In the genomic region with DNA sequence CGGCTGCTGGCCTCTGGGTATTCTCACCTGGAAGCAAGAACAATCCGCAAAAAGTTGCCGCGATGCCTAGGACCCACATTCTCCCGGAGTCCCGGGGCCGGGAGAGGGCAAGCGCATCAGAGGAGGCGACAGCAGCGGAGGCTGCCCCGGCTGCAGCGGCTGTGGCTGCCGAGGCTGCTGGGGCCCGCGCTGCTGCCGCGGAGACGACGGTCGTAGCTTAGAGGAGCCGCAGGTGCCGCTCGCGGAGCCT, we compare ENCODE assay signal across 10 cellular contexts. TPM values are rescaled to one million over a fixed set of nuclear protein-coding genes. Genes with fewer than 3 reads are reported as not detected.
DNase-seq lines count a peak whose midpoint lies in the region; TF ChIP-seq lines count a peak whose summit lies in the region.
"Had no signal": no experiment of that assay in that cellular context is flagged by ENCODE, and none has a peak within 500 bp of the region (broad histone marks: within the 10 kb centered on the region; RNA-seq: fewer than 3 reads in every experiment).

No MANE protein-coding gene starts in this region.

- H2AFZ ChIP-seq in mesenchymal stem cell (ENCODE audit: low read depth, low read length), result no peak overlapping the region

- H3K27ac ChIP-seq in dorsolateral prefrontal cortex (peak overlapping the region in 17 of 59 donors; percentile 2 to 72 (median 38)), mesenchymal stem cell (ENCODE audit: low read length, poor library complexity, severe bottlenecking) (no peak overlapping the region)
- H3K27ac ChIP-seq in CD4-positive, alpha-beta memory T cell (ENCODE audit: low read depth, low read length), result no peak overlapping the region

- peak; percentile 6 for DNase-seq in stimulated activated CD4-positive, alpha-beta T cell treated with anti-CD3 and anti-CD28 coated beads, Interleukin-15, amount 100 ng/mL, for 24 hours
- DNase-seq in stimulated activated CD4-positive, alpha-beta T cell treated with anti-CD3 and anti-CD28 coated beads, Interleukin-2, amount 100 ng/mL, for 24 hours, result no peak
- DNase-seq in dorsolateral prefrontal cortex (peak in 1 of 10 donors; percentile 8), mesenchymal stem cell (peak; percentile 9), NCI-H2107 treated with DMSO at 0.1 percent for 48 hours (lab: John Stamatoyannopoulos, UW; ENCODE audit: unreplicated experiment) (no peak), NCI-H446 (lab: John Stamatoyannopoulos, UW) (no peak)
- no peak for DNase-seq in CD4-positive, alpha-beta memory T cell
- DNase-seq in activated effector memory CD4-positive, alpha-beta T cell treated with anti-CD3 and anti-CD28 coated beads, Interleukin-2, amount 50 U/mL, for 16 hours, result no peak
- DNase-seq: effector CD8-positive, alpha-beta T cell had no signal

- H3K36me3 Mint-ChIP-seq in CD4-positive, alpha-beta memory T cell, result no peaks in the 10 kb centered on the region

- H4K91ac ChIP-seq in mesenchymal stem cell (ENCODE audit: low read length), result no peak overlapping the region

- H3K9me3 ChIP-seq in mesenchymal stem cell (ENCODE audit: control insufficient read depth, low read length), result no peaks in the 10 kb centered on the region
- no peaks in the 10 kb centered on the region for H3K9me3 ChIP-seq in CD4-positive, alpha-beta memory T cell (ENCODE audit: control insufficient read depth in 1 of 2, low read length in 2 of 2)

- H3K36me3 ChIP-seq in mesenchymal stem cell (ENCODE audit: control insufficient read depth in 1 of 2, insufficient read depth in 2 of 2, low read depth in 1 of 2, low read length in 2 of 2), result no peaks in the 10 kb centered on the region
- H3K36me3 ChIP-seq in CD4-positive, alpha-beta memory T cell (ENCODE audit: insufficient read depth, low read length), result no peaks in the 10 kb centered on the region

- peaks cover 19 to 30% of the 10 kb centered on the region in 2 donors for H3K27me3 Mint-ChIP-seq in CD4-positive, alpha-beta memory T cell

- peak overlapping the region; percentile 99 for H3K4me2 ChIP-seq in mesenchymal stem cell (ENCODE audit: low read length, poor library complexity, severe bottlenecking)

- POLR2A ChIA-PET in CD4-positive, alpha-beta memory T cell (lab: Charles Lee; ENCODE audit: partially characterized antibody), result no interaction called here

- 0% methylated on average over 13 of the region's 24 CpGs for WGBS in mesenchymal stem cell

- H3K9me3 Mint-ChIP-seq in CD4-positive, alpha-beta memory T cell, result peaks cover 0 to 3% (median under 1%) of the 10 kb centered on the region in 8 donors

- H3K9ac ChIP-seq in mesenchymal stem cell (ENCODE audit: low read length), result no peak overlapping the region

- peak overlapping the region in 1 of 2 experiments; percentile 15 for H3K14ac ChIP-seq in mesenchymal stem cell (ENCODE audit: low read length in 2 of 2)

- H2BK12ac ChIP-seq in mesenchymal stem cell (ENCODE audit: low read length in 2 of 2), result no peak overlapping the region

- no peak overlapping the region for H3K4ac ChIP-seq in mesenchymal stem cell (ENCODE audit: low read depth in 1 of 2, low read length in 2 of 2)

- no peak overlapping the region for H3K27ac Mint-ChIP-seq in CD4-positive, alpha-beta memory T cell

- peak overlapping the region; percentile 26 for H2BK5ac ChIP-seq in mesenchymal stem cell (ENCODE audit: low read depth, low read length, poor library complexity, severe bottlenecking)

- H3K18ac ChIP-seq in mesenchymal stem cell (ENCODE audit: low read depth in 1 of 2, low read length in 2 of 2), result no peak overlapping the region

- H3K4me1 ChIP-seq in mesenchymal stem cell (ENCODE audit: control insufficient read depth, insufficient read depth, low read depth, low read length), result peaks cover 30% of the 10 kb centered on the region
- H3K4me1 ChIP-seq in CD4-positive, alpha-beta memory T cell (ENCODE audit: insufficient read depth, low read length), result no peaks in the 10 kb centered on the region

- H3K79me1 ChIP-seq in mesenchymal stem cell (replicated peaks; ENCODE audit: low read length, poor library complexity, severe bottlenecking), result peaks cover 10% of the 10 kb centered on the region

- no peak overlapping the region for H3K4me3 Mint-ChIP-seq in CD4-positive, alpha-beta memory T cell

- H2BK15ac ChIP-seq in mesenchymal stem cell (ENCODE audit: low read depth, poor library complexity, severe bottlenecking), result no peak overlapping the region

- no peak overlapping the region for H2AK5ac ChIP-seq in mesenchymal stem cell (ENCODE audit: low read length, severe bottlenecking)

- peaks cover 0 to 4% (median 1%) of the 10 kb centered on the region in 4 donors for H3K4me1 Mint-ChIP-seq in CD4-positive, alpha-beta memory T cell

- peak overlapping the region in 1 of 2 experiments; percentile 72 for H3K23ac ChIP-seq in mesenchymal stem cell (ENCODE audit: low read length in 2 of 2)

- CTCF ChIA-PET in CD4-positive, alpha-beta memory T cell (lab: Charles Lee; ENCODE audit: partially characterized antibody), result no interaction called here

- peaks cover 0 to 38% (median 19%) of the 10 kb centered on the region in 45 donors for H3K27me3 ChIP-seq in dorsolateral prefrontal cortex
- peaks cover 5 to 47% of the 10 kb centered on the region in 2 experiments for H3K27me3 ChIP-seq in mesenchymal stem cell (ENCODE audit: control insufficient read depth in 1 of 2, insufficient read depth in 1 of 2, low read length in 2 of 2)
- no peaks in the 10 kb centered on the region for H3K27me3 ChIP-seq in CD4-positive, alpha-beta memory T cell (ENCODE audit: insufficient read depth, low read length)

- TF ChIP-seq CTCF in dorsolateral prefrontal cortex (IDR thresholded peaks at IDR 0.05 in 54 of 56, conservative IDR thresholded peaks at IDR 0.05 in 2 of 56; ENCODE audit: low read depth in 1 of 56, partially characterized antibody in 56 of 56), result no peak

- intact Hi-C loops in dorsolateral prefrontal cortex (cut with DNase I), result loop anchor here (5.0 to 10.0 kb wide), 3 partner anchors 503 to 895 kb away; a partner anchor contains a TSS
- intact Hi-C loops in CD4-positive, alpha-beta memory T cell (cut with micrococcal nuclease), result no loop called here

- H2BK120ac ChIP-seq in mesenchymal stem cell (ENCODE audit: low read depth, low read length), result no peak overlapping the region

- no peak overlapping the region for H4K8ac ChIP-seq in mesenchymal stem cell (ENCODE audit: low read length)

- H3K4me3 ChIP-seq in dorsolateral prefrontal cortex (peak overlapping the region; percentile 42 to 80 (median 64)), mesenchymal stem cell (ENCODE audit: insufficient read depth in 1 of 2, low read depth in 1 of 2, low read length in 2 of 2) (peak overlapping the region; percentile 57 to 73)
- no peak overlapping the region for H3K4me3 ChIP-seq in CD4-positive, alpha-beta memory T cell (ENCODE audit: low read length in 2 of 2)

RNA-seq across cellular contexts. Expression of a gene that starts 0.2 kb away (rescaled TPM):
- total RNA-seq in dorsolateral prefrontal cortex, result 10 to 100 TPM in 82 of 120 experiments, 1 to 10 TPM in 38; 5.1 to 39.9 (median 12.2) TPM
- polyA plus RNA-seq in mesenchymal stem cell (2013, experiment 1 of 2), result 1.3 TPM
- polyA plus RNA-seq in mesenchymal stem cell (2013, experiment 2 of 2), result 1.5 TPM
- total RNA-seq in CD4-positive, alpha-beta memory T cell, result not detected
- polyA plus RNA-seq in CD4-positive, alpha-beta memory T cell, result not detected
- total RNA-seq: T-helper 1 cell treated with Interleukin-12 subunit alpha and Interleukin-12 subunit beta and Interleukin-4 antibody, amounts not matched to agents 30 ng/mL and 1 ng/mL, for 36 hours had no signal

Comparison
In these comparisons a context has a peak if more than half of its experiments do, and no peak if none do; other contexts are left out.
1. DNase-seq: peak in stimulated activated CD4-positive, alpha-beta T cell treated with anti-CD3 and anti-CD28 coated beads, Interleukin-15, amount 100 ng/mL, for 24 hours (single experiment) and mesenchymal stem cell (single experiment); none in stimulated activated CD4-positive, alpha-beta T cell treated with anti-CD3 and anti-CD28 coated beads, Interleukin-2, amount 100 ng/mL, for 24 hours (0 of 2), NCI-H2107 treated with DMSO at 0.1 percent for 48 hours (single experiment), CD4-positive, alpha-beta memory T cell (0 of 5), activated effector memory CD4-positive, alpha-beta T cell treated with anti-CD3 and anti-CD28 coated beads, Interleukin-2, amount 50 U/mL, for 16 hours (single experiment) and NCI-H446 (0 of 2).
2. H3K4me3 ChIP-seq: peak in dorsolateral prefrontal cortex (59 of 59) and mesenchymal stem cell (2 of 2); none in CD4-positive, alpha-beta memory T cell (0 of 2).
3. RNA of a gene that starts 0.2 kb away (total RNA-seq): 5.1 to 39.9 TPM in dorsolateral prefrontal cortex; not detected in CD4-positive, alpha-beta memory T cell; every median in the first group is over 4 times any median in the second.